Comparison of ENCODE assay signal across 17 cellular contexts in the genomic region with DNA sequence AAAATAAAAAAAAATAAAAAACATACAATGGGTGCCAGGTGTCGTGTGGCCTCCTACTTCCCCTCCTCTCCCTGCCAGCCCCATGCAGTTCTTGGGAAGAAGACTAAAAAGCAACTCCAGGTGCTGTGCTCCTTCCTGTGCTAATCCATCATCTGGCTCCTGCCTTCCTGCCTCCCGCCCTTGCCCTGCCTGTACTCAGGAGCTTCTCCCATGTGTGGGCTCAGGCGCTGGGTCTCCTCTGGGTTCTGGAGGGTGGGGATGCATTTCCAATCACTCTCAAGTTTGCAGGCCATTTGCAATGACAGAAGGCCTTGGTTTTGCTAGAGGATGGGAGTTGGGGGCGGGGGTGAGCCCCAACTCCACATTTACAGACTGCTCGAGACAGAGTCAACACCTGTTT.
DNase-seq lines count a peak whose midpoint lies in the region; ATAC-seq and TF ChIP-seq lines count a peak whose summit lies in the region.
"Had no signal": no experiment of that assay in that cellular context is flagged by ENCODE, and none has a peak within 500 bp of the region (broad histone marks: within the 10 kb centered on the region; RNA-seq: fewer than 3 reads in every experiment).

No MANE protein-coding gene starts in this region.

- POLR2A ChIA-PET in activated CD8-positive, alpha-beta T cell treated with anti-CD3 and anti-CD28 coated beads for 36 hours (lab: Charles Lee), result no interaction called here

- no peak overlapping the region for H3K4me3 Mint-ChIP-seq in activated CD8-positive, alpha-beta T cell treated with anti-CD3 and anti-CD28 coated beads for 36 hours

- DNase-seq in NCI-H82 (lab: John Stamatoyannopoulos, UW), result peak; percentile 64
- no peak for DNase-seq in NCI-H82 treated with DMSO at 0.1 percent for 48 hours (lab: John Stamatoyannopoulos, UW; ENCODE audit: unreplicated experiment)
- DNase-seq in NCI-H2081 treated with DMSO at 0.1 percent for 48 hours (lab: John Stamatoyannopoulos, UW), result peak; percentile 56
- peak; percentile 36 for DNase-seq in NCI-H69 (lab: John Stamatoyannopoulos, UW)
- no peak for DNase-seq in NCI-H1694 (lab: John Stamatoyannopoulos, UW)
- no peak for DNase-seq in SKM-1 (lab: John Stamatoyannopoulos, UW; ENCODE audit: unreplicated experiment)
- DNase-seq in activated CD8-positive, alpha-beta T cell treated with anti-CD3 and anti-CD28 coated beads for 36 hours, result no peak
- DNase-seq: ACHN, AML-193, Caco-2, DMS53, HCEC 1CT, MG63, NCI-H1092 treated with DMSO at 0.1 percent for 48 hours, NCI-H526 treated with DMSO at 0.1 percent for 48 hours, PC-9, SW 1271 had no signal

- H3K4me1 Mint-ChIP-seq in activated CD8-positive, alpha-beta T cell treated with anti-CD3 and anti-CD28 coated beads for 36 hours (ENCODE audit: low read depth), result no peaks in the 10 kb centered on the region

- H3K27ac Mint-ChIP-seq in activated CD8-positive, alpha-beta T cell treated with anti-CD3 and anti-CD28 coated beads for 36 hours, result no peak overlapping the region

- TF ChIP-seq CTCF in activated CD8-positive, alpha-beta T cell treated with anti-CD3 and anti-CD28 coated beads for 36 hours (IDR thresholded peaks at IDR 0.05), result no peak

- H3K27me3 Mint-ChIP-seq in activated CD8-positive, alpha-beta T cell treated with anti-CD3 and anti-CD28 coated beads for 36 hours, result no peaks in the 10 kb centered on the region

- CTCF ChIA-PET in activated CD8-positive, alpha-beta T cell treated with anti-CD3 and anti-CD28 coated beads for 36 hours (lab: Charles Lee), result no interaction called here

- H3K9me3 Mint-ChIP-seq in activated CD8-positive, alpha-beta T cell treated with anti-CD3 and anti-CD28 coated beads for 36 hours, result no peaks in the 10 kb centered on the region

- intact Hi-C loops in activated CD8-positive, alpha-beta T cell treated with anti-CD3 and anti-CD28 coated beads for 36 hours (cut with micrococcal nuclease), result no loop called here

- ATAC-seq in activated CD8-positive, alpha-beta T cell treated with anti-CD3 and anti-CD28 coated beads for 36 hours, result no peak

- no peaks in the 10 kb centered on the region for H3K36me3 Mint-ChIP-seq in activated CD8-positive, alpha-beta T cell treated with anti-CD3 and anti-CD28 coated beads for 36 hours (ENCODE audit: low read depth)

Comparison
In these comparisons a context has a peak if more than half of its experiments do, and no peak if none do; other contexts are left out.
1. DNase-seq: peak in NCI-H82 (single experiment), NCI-H2081 treated with DMSO at 0.1 percent for 48 hours (single experiment) and NCI-H69 (single experiment); none in NCI-H82 treated with DMSO at 0.1 percent for 48 hours (single experiment), NCI-H1694 (single experiment), SKM-1 (single experiment) and activated CD8-positive, alpha-beta T cell treated with anti-CD3 and anti-CD28 coated beads for 36 hours (single experiment).